1 cellular context compared by ENCODE assay signal in the genomic region with DNA sequence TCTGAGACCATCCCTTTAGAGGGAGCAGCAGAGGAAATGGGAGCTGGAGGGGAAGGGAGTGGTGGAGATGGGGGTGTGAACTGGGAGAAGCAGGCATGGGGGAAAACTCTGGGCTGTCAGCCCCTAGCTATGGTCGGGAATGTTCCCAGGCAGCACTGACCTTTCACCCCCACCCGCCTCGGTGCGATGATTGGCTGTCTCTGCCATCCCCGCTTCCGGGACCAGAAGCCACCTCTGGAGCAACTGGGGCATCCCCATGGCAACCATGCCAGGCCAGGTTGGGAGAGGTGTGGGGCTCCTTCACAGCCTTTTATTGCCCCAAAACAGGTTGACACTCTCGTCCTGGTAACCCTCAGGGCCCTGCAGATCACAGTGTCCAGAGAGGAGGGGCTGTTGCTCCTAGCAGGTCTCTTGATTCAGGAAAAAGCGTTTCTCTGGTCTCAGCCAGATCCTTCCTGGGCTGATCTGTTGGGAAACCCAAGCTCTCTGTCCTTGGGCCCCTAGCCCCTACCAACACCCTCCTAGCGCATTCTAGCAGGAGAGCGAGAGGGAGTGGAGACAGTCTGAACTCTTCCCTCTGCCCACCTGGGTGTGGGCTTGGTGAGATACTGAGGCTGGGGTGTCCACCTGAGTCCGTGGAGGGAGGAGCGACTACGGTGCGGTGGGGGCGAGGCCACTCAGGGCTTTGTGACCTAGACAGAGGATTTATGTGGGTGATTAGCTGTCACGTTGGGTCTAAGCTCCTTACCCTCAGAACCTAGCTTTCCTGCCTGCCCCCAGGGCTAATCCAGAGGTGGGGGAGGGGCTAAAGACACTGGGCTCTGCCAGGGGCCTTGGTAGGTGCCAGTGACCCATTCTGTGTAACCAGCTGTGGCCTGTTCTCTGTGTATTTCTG.
TF ChIP-seq lines count a peak whose summit lies in the region.

No MANE protein-coding gene starts in this region.

TF ChIP-seq in HepG2, 621 proteins besides CTCF, POLR2A, EP300 and RAD21 (continued from another document):
- TF ChIP-seq ZNF513 (CRISPR knock-in tag; conservative IDR thresholded peaks at IDR 0.05) (no peak), ZNF441 (CRISPR knock-in tag; IDR thresholded peaks at IDR 0.05; ENCODE audit: borderline replicate concordance) (no peak), E2F1 (CRISPR knock-in tag; IDR thresholded peaks at IDR 0.05) (no peak), HDAC6 (IDR thresholded peaks at IDR 0.05; ENCODE audit: low read depth, low read length) (no peak), MED1 (CRISPR knock-in tag; IDR thresholded peaks at IDR 0.05) (no peak)
TF ChIP-seq in HepG2: peak in this region for 14.
